In genomic region chr7:74355091-74355490, GRCh38 we compare ENCODE assay signal across 9 cellular contexts.
DNase-seq lines count a peak whose midpoint lies in the region; ATAC-seq and TF ChIP-seq lines count a peak whose summit lies in the region.
"Had no signal": no experiment of that assay in that cellular context is flagged by ENCODE, and none has a peak within 500 bp of the region (broad histone marks: within the 10 kb centered on the region; RNA-seq: fewer than 3 reads in every experiment).

No MANE protein-coding gene starts in this region.

- peaks cover 53% of the 10 kb centered on the region for H3K36me3 ChIP-seq in IMR-90 (ENCODE audit: control insufficient read depth, insufficient read depth, low read length)
- peaks cover 23% of the 10 kb centered on the region for H3K36me3 ChIP-seq in right atrium auricular region

- H3K9ac ChIP-seq in IMR-90 (ENCODE audit: low read depth, low read length), result no peak overlapping the region

- peak overlapping the region; percentile 73 for H3K23ac ChIP-seq in IMR-90 (ENCODE audit: low read depth, low read length)

- peak overlapping the region; percentile 65 for H2BK5ac ChIP-seq in IMR-90 (ENCODE audit: low read depth, low read length, poor library complexity, severe bottlenecking)

- H2AK9ac ChIP-seq in IMR-90 (replicated peaks; ENCODE audit: low read depth, low read length, poor library complexity), result peak overlapping the region; percentile 50

- no peak overlapping the region for H3K4me2 ChIP-seq in IMR-90 (ENCODE audit: low read depth, low read length)

- DNase-seq in Caki2 (ENCODE audit: low read depth) (peak; percentile 59), IMR-90 (peak; percentile 88), SKM-1 treated with dmso at 0.1 percent for 144 hours (lab: John Stamatoyannopoulos, UW; ENCODE audit: unreplicated experiment) (no peak), coronary artery (ENCODE audit: low spot score) (no peak), right atrium auricular region (ENCODE audit: low spot score) (no peak)
- no peak for DNase-seq in activated CD8-positive, alpha-beta memory T cell treated with anti-CD3 and anti-CD28 coated beads for 24 hours
- DNase-seq: heart right ventricle had no signal

- peak overlapping the region; percentile 6; the same call in 1 of the 2 replicates for H3K27ac ChIP-seq in IMR-90 (ENCODE audit: insufficient read depth, low read length)
- peak overlapping the region; percentile 59 for H3K27ac ChIP-seq in angular gyrus (ENCODE audit: low read depth, low read length)
- peak overlapping the region; percentile 73 for H3K27ac ChIP-seq in layer of hippocampus (ENCODE audit: low read depth, low read length)
- no peak overlapping the region for H3K27ac ChIP-seq in coronary artery
- no peak overlapping the region for H3K27ac ChIP-seq in right atrium auricular region
- H3K27ac ChIP-seq: heart right ventricle had no signal

- dilution Hi-C loops in IMR-90 (cut with HindIII; ENCODE audit: low sequenced_read_pairs, unreplicated experiment), result no loop called here

- H2BK20ac ChIP-seq in IMR-90 (ENCODE audit: low read depth, low read length), result peak overlapping the region; percentile 2; the same call in 1 of the 2 replicates

- H3K4me3 ChIP-seq in IMR-90 (ENCODE audit: insufficient read depth, low read depth, low read length), result no peak overlapping the region
- no peak overlapping the region for H3K4me3 ChIP-seq in coronary artery
- H3K4me3 ChIP-seq in right atrium auricular region, result no peak overlapping the region
- H3K4me3 ChIP-seq: heart right ventricle had no signal

- CTCF ChIA-PET in IMR-90 (lab: Yijun Ruan, JAX), result no interaction called here

- peaks cover 8% of the 10 kb centered on the region for H3K9me3 ChIP-seq in IMR-90 (ENCODE audit: control insufficient read depth, insufficient read depth, low read length)
- H3K9me3 ChIP-seq in right atrium auricular region, result peaks cover 0 to 19% of the 10 kb centered on the region in 2 donors

- peaks cover 4% of the 10 kb centered on the region for H3K4me1 ChIP-seq in IMR-90 (ENCODE audit: control insufficient read depth, insufficient read depth, low read length)
- no peaks in the 10 kb centered on the region for H3K4me1 ChIP-seq in right atrium auricular region

- H3K9me1 ChIP-seq in IMR-90 (ENCODE audit: insufficient read depth, low read length), result peaks cover 12% of the 10 kb centered on the region

- peak overlapping the region; percentile 59 for H4K91ac ChIP-seq in IMR-90 (ENCODE audit: insufficient read depth, low read depth, low read length)

- no TSS peak for BruUV-seq in IMR-90 (replicated peaks; lab: Mats Ljungman, UMichigan)

- peaks cover 35% of the 10 kb centered on the region; the same call in 1 of the 2 replicates for H4K20me1 ChIP-seq in IMR-90 (ENCODE audit: insufficient read depth, low read length)

- peak overlapping the region; percentile 71 for H2AFZ ChIP-seq in IMR-90 (replicated peaks; ENCODE audit: low read length, poor library complexity)

- ATAC-seq in IMR-90 (ENCODE audit: low read depth), result peak; percentile 87

- intact Hi-C loops in IMR-90 (cut with micrococcal nuclease), result no loop called here

- no peak for TF ChIP-seq RAD21 in IMR-90 (IDR thresholded peaks at IDR 0.05; ENCODE audit: low read length)

- H2AK5ac ChIP-seq in IMR-90 (ENCODE audit: low read depth, low read length), result peak overlapping the region; percentile 90

- H2BK15ac ChIP-seq in IMR-90 (ENCODE audit: low read depth, low read length), result peak overlapping the region; percentile 53; the same call in 1 of the 3 replicates

- peaks cover 15 to 62% of the 10 kb centered on the region in 2 experiments for H3K79me1 ChIP-seq in IMR-90 (ENCODE audit: low read depth in 1 of 2, low read length in 2 of 2)

- H4K5ac ChIP-seq in IMR-90 (ENCODE audit: low read depth, low read length), result no peak overlapping the region

- no peak overlapping the region for H3K56ac ChIP-seq in IMR-90 (ENCODE audit: extremely low read depth, insufficient read depth, low read length)

- H4K8ac ChIP-seq in IMR-90 (ENCODE audit: low read depth in 2 of 2, low read length in 2 of 2), result peak overlapping the region in 1 of 2 experiments; percentile 86; a peak in 2 of 4 replicates

- H3K18ac ChIP-seq in IMR-90 (ENCODE audit: low read depth, low read length), result 0 out of 2 replicates have a peak overlapping the region, but pooled peaks have one; percentile 42

- POLR2A ChIA-PET in IMR-90 (lab: Charles Lee; ENCODE audit: unreplicated experiment), result no interaction called here

- TF ChIP-seq POLR2A in IMR-90 (IDR thresholded peaks at IDR 0.05; ENCODE audit: low read depth, low read length), result no peak

- TF ChIP-seq CTCF in IMR-90 (conservative IDR thresholded peaks at IDR 0.05; ENCODE audit: low read depth, low read length) (no peak), coronary artery (IDR thresholded peaks at IDR 0.05) (no peak), right atrium auricular region (IDR thresholded peaks at IDR 0.05) (no peak)

- WGBS in IMR-90 (ENCODE audit: extremely low coverage in 2 of 2, insufficient read length in 1 of 2), 2 experiments, result 63% methylated on average over 2 of the region's 4 CpGs; no CpG with 5 or more reads in 1 of the 2 experiments

- in situ Hi-C loops in Caki2 (cut with HindIII; ENCODE audit: low pct_unique_long_range_greater_than_20kb, low sequenced_read_pairs), result no loop called here
- in situ Hi-C loops in IMR-90 (cut with MboI; ENCODE audit: low sequenced_read_pairs), result loop anchor here (25.0 kb wide), 1 partner anchor 118 kb away; no protein-coding TSS in a partner anchor

- peak overlapping the region; percentile 73; the same call in 1 of the 2 replicates for H2BK120ac ChIP-seq in IMR-90 (ENCODE audit: low read depth, low read length)

- no peaks in the 10 kb centered on the region for H3K27me3 ChIP-seq in IMR-90 (ENCODE audit: control insufficient read depth, insufficient read depth, low read length)
- H3K27me3 ChIP-seq in layer of hippocampus (ENCODE audit: control insufficient read depth, insufficient read depth, low read length), result no peaks in the 10 kb centered on the region
- no peaks in the 10 kb centered on the region for H3K27me3 ChIP-seq in right atrium auricular region
- H3K27me3 ChIP-seq: heart right ventricle had no signal

- peak overlapping the region; percentile 95 for H3K4ac ChIP-seq in IMR-90 (ENCODE audit: low read depth, low read length)

- H3K14ac ChIP-seq in IMR-90 (replicated peaks; ENCODE audit: low read depth, low read length), result peak overlapping the region; percentile 85

TF ChIP-seq in IMR-90, 13 proteins besides CTCF, POLR2A, EP300 and RAD21:
- TF ChIP-seq BHLHE40 (IDR thresholded peaks at IDR 0.05; ENCODE audit: low read depth, low read length), result no peak
- peak; percentile 57 for TF ChIP-seq FOS (IDR thresholded peaks at IDR 0.05; ENCODE audit: low read depth, low read length)

Comparison
In these comparisons a context has a peak if more than half of its experiments do, and no peak if none do; other contexts are left out.
1. DNase-seq: peak in Caki2 (single experiment) and IMR-90 (single experiment); none in SKM-1 treated with dmso at 0.1 percent for 144 hours (single experiment), coronary artery (single experiment), activated CD8-positive, alpha-beta memory T cell treated with anti-CD3 and anti-CD28 coated beads for 24 hours (single experiment) and right atrium auricular region (single experiment).
2. H3K27ac ChIP-seq: peak in IMR-90 (single experiment), angular gyrus (single experiment) and layer of hippocampus (single experiment); none in coronary artery (0 of 2) and right atrium auricular region (0 of 2).